Comparison of ENCODE assay signal across 1 cellular context in genomic region chr9:105991-106390, GRCh38. TPM values are rescaled to one million over a fixed set of nuclear protein-coding genes. Genes with fewer than 3 reads are reported as not detected.
"Had no signal": no experiment of that assay in that cellular context is flagged by ENCODE, and none has a peak within 500 bp of the region (broad histone marks: within the 10 kb centered on the region; RNA-seq: fewer than 3 reads in every experiment).

No MANE protein-coding gene starts in this region.

RNA-seq across cellular contexts. Expression of gene FOXD4, which starts 12.2 kb away (rescaled TPM):
- total RNA-seq: G401 had no signal
